ENCODE assay signal across 6 cellular contexts in the genomic region with DNA sequence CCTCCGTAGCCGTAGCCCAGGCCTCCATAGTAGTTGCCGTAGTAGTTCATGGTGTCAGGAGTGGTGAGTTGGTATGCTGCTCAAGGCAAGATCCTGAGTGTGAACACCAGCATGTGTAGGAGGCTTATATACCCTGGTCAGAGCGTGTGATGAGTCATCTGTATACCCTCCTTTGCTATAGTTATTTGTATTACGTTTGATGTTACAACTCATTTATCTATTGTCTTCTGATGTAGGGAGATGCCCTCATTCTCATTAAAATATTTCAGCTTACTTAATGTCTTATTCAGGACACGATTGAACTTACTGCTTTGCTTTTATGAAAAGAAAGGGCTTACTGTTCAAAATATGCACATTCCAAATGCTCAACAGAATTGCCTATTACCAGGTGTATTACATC.
"Had no signal": no experiment of that assay in that cellular context is flagged by ENCODE, and none has a peak within 500 bp of the region (broad histone marks: within the 10 kb centered on the region; RNA-seq: fewer than 3 reads in every experiment).

A gene (minus strand): TSS at position 101 of the 400 bp plus-strand sequence. CDS start 51 bp downstream, at position 50.

- DNase-seq: H9, HCEC 1CT, KBM-7 had no signal

- FAIRE-seq: H1, H54, HepG2 had no signal
